1 cellular context compared by ENCODE assay signal in the genomic region with DNA sequence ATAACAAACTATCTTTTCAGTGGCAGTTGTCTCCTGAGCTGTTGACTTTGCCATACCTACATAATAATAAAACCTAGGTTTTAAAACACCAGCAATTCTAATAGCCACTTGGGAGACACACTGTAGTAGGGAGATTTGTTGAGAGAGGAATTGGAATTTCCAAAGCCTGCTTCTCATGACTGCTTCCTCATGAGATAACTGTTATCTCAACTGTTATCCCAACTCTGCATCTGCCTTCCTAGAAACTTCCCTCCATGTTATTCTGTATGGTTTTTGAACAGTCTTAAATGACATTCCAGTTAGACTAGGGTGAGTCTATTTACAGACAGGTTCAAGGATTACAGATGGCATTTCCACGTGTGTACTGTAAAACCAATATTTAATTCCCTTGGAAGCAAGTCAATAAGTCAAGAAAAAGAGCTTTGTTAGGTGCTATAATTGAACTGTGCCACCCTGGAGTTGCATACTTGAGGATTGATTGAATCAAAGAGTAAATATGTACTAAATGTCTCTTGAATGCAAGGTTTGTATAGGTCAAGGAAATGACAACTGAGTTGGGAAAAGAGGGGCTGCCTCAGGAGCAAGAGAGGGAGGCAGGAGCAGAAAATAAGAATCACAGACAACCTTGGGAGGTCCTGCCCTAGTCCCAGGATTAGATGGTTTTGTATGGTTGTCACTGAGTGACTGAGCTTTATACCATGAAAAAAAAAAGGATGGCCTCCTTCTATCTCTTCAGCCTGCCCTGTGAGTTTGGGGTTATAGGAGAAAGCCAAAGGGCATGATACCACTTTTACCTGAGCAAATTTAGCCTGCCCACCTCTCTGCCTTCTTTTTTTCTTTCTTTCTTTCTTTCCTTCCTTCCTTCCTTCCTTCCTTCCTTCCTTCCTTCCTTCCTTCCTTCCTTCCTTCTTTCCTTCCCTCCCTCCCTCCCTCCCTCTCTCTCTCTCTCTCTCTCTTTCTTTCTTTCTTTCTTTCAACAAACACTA.
TF ChIP-seq lines count a peak whose summit lies in the region.

No MANE protein-coding gene starts in this region.

TF ChIP-seq in endothelial cell of umbilical vein, 7 proteins besides CTCF, POLR2A, EP300 and RAD21:
- TF ChIP-seq FOS (IDR thresholded peaks at IDR 0.05; ENCODE audit: borderline replicate concordance, insufficient read depth, low read length): no peak
- TF ChIP-seq, protein P1, sequence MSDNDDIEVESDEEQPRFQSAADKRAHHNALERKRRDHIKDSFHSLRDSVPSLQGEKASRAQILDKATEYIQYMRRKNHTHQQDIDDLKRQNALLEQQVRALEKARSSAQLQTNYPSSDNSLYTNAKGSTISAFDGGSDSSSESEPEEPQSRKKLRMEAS (IDR thresholded peaks at IDR 0.05; ENCODE audit: insufficient read depth, insufficient read length): no peak
- no peak for TF ChIP-seq MYC (IDR thresholded peaks at IDR 0.05; ENCODE audit: low read depth, low read length)
- no peak for TF ChIP-seq JUN (IDR thresholded peaks at IDR 0.05; ENCODE audit: borderline replicate concordance, insufficient read depth, insufficient read length, low read depth)
- TF ChIP-seq GATA2 (IDR thresholded peaks at IDR 0.05; ENCODE audit: insufficient read depth, insufficient read length, low read depth, low read length): no peak
- TF ChIP-seq EZH2 (IDR thresholded peaks at IDR 0.05; ENCODE audit: borderline replicate concordance, low read depth, low read length, severe bottlenecking): no peak
- TF ChIP-seq POLR2AphosphoS5 (IDR thresholded peaks at IDR 0.05; ENCODE audit: insufficient read depth, low read depth, low read length): no peak
TF ChIP-seq in endothelial cell of umbilical vein: peak in this region for 0.
